Comparison of ENCODE assay signal across 31 cellular contexts in genomic region chr13:39505151-39505550, GRCh38.
"Had no signal": no experiment of that assay in that cellular context is flagged by ENCODE, and none has a peak within 500 bp of the region (broad histone marks: within the 10 kb centered on the region; RNA-seq: fewer than 3 reads in every experiment).

No MANE protein-coding gene starts in this region.

- H3K4me1 ChIP-seq: prostate gland, stomach had no signal

- H3K9me3 Mint-ChIP-seq: activated CD4-positive, alpha-beta memory T cell treated with anti-CD3 and anti-CD28 coated beads for 36 hours; activated CD4-positive, alpha-beta T cell treated with anti-CD3 and anti-CD28 coated beads, Interleukin-2, amount 10 ng/mL, durations not matched to agents 24 days and 14 days; activated naive CD4-positive, alpha-beta T cell treated with anti-CD3 and anti-CD28 coated beads, Interleukin-2, amount 50 U/mL, for 24 hours; activated naive CD8-positive, alpha-beta T cell treated with anti-CD3 and anti-CD28 coated beads, Interleukin-2, amount 50 U/mL, for 24 hours; activated T-cell treated with anti-CD3 and anti-CD28 coated beads, Interleukin-2, amount 50 U/mL, for 24 hours; immature natural killer cell; T-helper 1 cell treated with Interleukin-12 subunit alpha and Interleukin-12 subunit beta and Interleukin-4 antibody, amounts not matched to agents 30 μg/mL and 1 μg/mL, for 36 hours had no signal

- H3K27ac ChIP-seq: breast epithelium, esophagus muscularis mucosa, foreskin keratinocyte, lower lobe of right lung, ovary, prostate gland, right atrium auricular region, stomach, thyroid gland, upper lobe of right lung had no signal

- H3K27ac Mint-ChIP-seq: activated CD4-positive, alpha-beta memory T cell treated with anti-CD3 and anti-CD28 coated beads for 36 hours; activated CD4-positive, alpha-beta T cell treated with anti-CD3 and anti-CD28 coated beads, Interleukin-2, amount 10 ng/mL, durations not matched to agents 24 days and 14 days; activated naive CD4-positive, alpha-beta T cell treated with anti-CD3 and anti-CD28 coated beads, Interleukin-2, amount 50 U/mL, for 24 hours; activated naive CD8-positive, alpha-beta T cell treated with anti-CD3 and anti-CD28 coated beads, Interleukin-2, amount 50 U/mL, for 24 hours; activated T-cell treated with anti-CD3 and anti-CD28 coated beads, Interleukin-2, amount 50 U/mL, for 24 hours; immature natural killer cell; natural killer cell; stimulated activated naive B cell treated with anti-CD40 and anti-IgM and Interleukin-4, amounts not matched to agents 10 μg/mL and 1 μg/mL and 100 μg/mL, for 72 hours; T-helper 1 cell treated with Interleukin-12 subunit alpha and Interleukin-12 subunit beta and Interleukin-4 antibody, amounts not matched to agents 30 μg/mL and 1 μg/mL, for 36 hours had no signal

- H3K36me3 ChIP-seq: breast epithelium, esophagus muscularis mucosa, heart left ventricle, lower lobe of right lung, ovary, prostate gland, right atrium auricular region, stomach, thyroid gland, upper lobe of right lung had no signal

- H3K36me3 Mint-ChIP-seq: activated CD4-positive, alpha-beta memory T cell treated with anti-CD3 and anti-CD28 coated beads for 36 hours; activated naive CD4-positive, alpha-beta T cell treated with anti-CD3 and anti-CD28 coated beads, Interleukin-2, amount 50 U/mL, for 24 hours; immature natural killer cell; natural killer cell; stimulated activated naive B cell treated with anti-CD40 and anti-IgM and Interleukin-4, amounts not matched to agents 10 μg/mL and 1 μg/mL and 100 μg/mL, for 72 hours had no signal

- H3K9me3 ChIP-seq: breast epithelium, esophagus muscularis mucosa, lower lobe of right lung, ovary, prostate gland, right atrium auricular region, stomach, thyroid gland, upper lobe of right lung had no signal

- DNase-seq: activated CD4-positive, alpha-beta memory T cell treated with anti-CD3 and anti-CD28 coated beads for 36 hours; activated CD4-positive, alpha-beta T cell treated with anti-CD3 and anti-CD28 coated beads, Interleukin-2, amount 10 ng/mL, durations not matched to agents 24 days and 14 days; activated CD4-positive, CD25-positive, alpha-beta regulatory T cell treated with anti-CD3 and anti-CD28 coated beads, Interleukin-2, amount 50 U/mL, for 72 hours; activated CD8-positive, alpha-beta memory T cell treated with anti-CD3 and anti-CD28 coated beads, Interleukin-2, amount 50 U/mL, for 48 hours; activated gamma-delta T cell; activated naive CD8-positive, alpha-beta T cell treated with anti-CD3 and anti-CD28 coated beads, Interleukin-2, amount 50 U/mL, for 24 hours; activated T-cell treated with anti-CD3 and anti-CD28 coated beads, Interleukin-2, amount 50 U/mL, for 24 hours; central memory CD4-positive, alpha-beta T cell; foreskin keratinocyte; heart left ventricle; hypothalamus; immature natural killer cell; kidney glomerular epithelial cell; lower lobe of right lung; mesenchymal stem cell; natural killer cell; ovary; stimulated activated CD4-positive, alpha-beta T cell treated with anti-CD3 and anti-CD28 coated beads, Interleukin-15, amount 100 ng/mL, for 24 hours; stimulated activated CD4-positive, alpha-beta T cell treated with anti-CD3 and anti-CD28 coated beads, Interleukin-2, amount 100 ng/mL, for 24 hours; stimulated activated naive B cell treated with anti-CD40 and anti-IgM and Interleukin-4, amounts not matched to agents 10 μg/mL and 1 μg/mL and 100 μg/mL, for 72 hours; stomach; T1000; thyroid gland; upper lobe of right lung had no signal

- H3K27me3 ChIP-seq: breast epithelium, esophagus muscularis mucosa, foreskin keratinocyte, heart left ventricle, ovary, right atrium auricular region, stomach, thyroid gland, upper lobe of right lung had no signal

- H3K27me3 Mint-ChIP-seq: activated CD4-positive, alpha-beta T cell treated with anti-CD3 and anti-CD28 coated beads, Interleukin-2, amount 10 ng/mL, durations not matched to agents 24 days and 14 days; stimulated activated naive B cell treated with anti-CD40 and anti-IgM and Interleukin-4, amounts not matched to agents 10 μg/mL and 1 μg/mL and 100 μg/mL, for 72 hours had no signal

- H3K4me1 Mint-ChIP-seq: activated CD4-positive, alpha-beta T cell treated with anti-CD3 and anti-CD28 coated beads, Interleukin-2, amount 10 ng/mL, durations not matched to agents 24 days and 14 days; activated naive CD4-positive, alpha-beta T cell treated with anti-CD3 and anti-CD28 coated beads, Interleukin-2, amount 50 U/mL, for 24 hours; activated naive CD8-positive, alpha-beta T cell treated with anti-CD3 and anti-CD28 coated beads, Interleukin-2, amount 50 U/mL, for 24 hours; immature natural killer cell; natural killer cell had no signal

- H3K4me3 Mint-ChIP-seq: activated CD4-positive, alpha-beta memory T cell treated with anti-CD3 and anti-CD28 coated beads for 36 hours; activated CD4-positive, alpha-beta T cell treated with anti-CD3 and anti-CD28 coated beads, Interleukin-2, amount 10 ng/mL, durations not matched to agents 24 days and 14 days; activated naive CD4-positive, alpha-beta T cell treated with anti-CD3 and anti-CD28 coated beads, Interleukin-2, amount 50 U/mL, for 24 hours; activated naive CD8-positive, alpha-beta T cell treated with anti-CD3 and anti-CD28 coated beads, Interleukin-2, amount 50 U/mL, for 24 hours; activated T-cell treated with anti-CD3 and anti-CD28 coated beads, Interleukin-2, amount 50 U/mL, for 24 hours; immature natural killer cell; natural killer cell; stimulated activated naive B cell treated with anti-CD40 and anti-IgM and Interleukin-4, amounts not matched to agents 10 μg/mL and 1 μg/mL and 100 μg/mL, for 72 hours; T-helper 1 cell treated with Interleukin-12 subunit alpha and Interleukin-12 subunit beta and Interleukin-4 antibody, amounts not matched to agents 30 μg/mL and 1 μg/mL, for 36 hours had no signal

- ATAC-seq: activated naive CD8-positive, alpha-beta T cell treated with anti-CD3 and anti-CD28 coated beads, Interleukin-2, amount 50 U/mL, for 24 hours; foreskin keratinocyte; left lobe of liver; lower lobe of right lung; natural killer cell; stimulated activated naive B cell treated with anti-CD40 and anti-IgM and Interleukin-4, amounts not matched to agents 10 μg/mL and 1 μg/mL and 100 μg/mL, for 72 hours; upper lobe of right lung had no signal

- H3K4me3 ChIP-seq: breast epithelium, esophagus muscularis mucosa, heart left ventricle, lower lobe of right lung, ovary, prostate gland, right atrium auricular region, stomach, thyroid gland, upper lobe of right lung had no signal
